9 cellular contexts compared by ENCODE assay signal in the genomic region with DNA sequence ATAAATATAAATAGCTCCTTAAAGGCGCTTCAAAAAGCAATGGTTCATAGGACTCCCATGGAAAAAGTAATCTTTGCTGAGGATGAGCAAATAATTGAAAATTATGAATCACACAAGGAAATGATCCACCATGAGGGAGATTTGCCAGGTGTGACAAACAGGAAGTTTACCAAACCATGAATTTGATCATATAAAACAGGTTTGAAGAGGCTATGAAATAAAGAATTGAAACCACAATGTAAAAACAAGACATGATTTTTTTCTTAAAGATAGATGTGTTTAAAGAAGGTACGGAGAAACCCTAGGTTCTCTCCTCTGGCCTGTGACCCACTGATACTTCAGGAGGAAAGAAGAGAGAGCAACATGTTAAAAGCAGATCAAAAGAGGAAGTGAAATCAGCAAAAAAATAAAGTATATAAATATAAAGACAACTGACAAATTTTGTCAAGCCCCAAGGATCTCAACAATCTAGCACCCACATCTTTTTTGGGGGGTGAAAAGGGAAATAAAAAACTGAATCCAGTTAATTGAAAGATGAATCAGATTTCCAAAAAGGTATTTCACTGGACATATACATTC.
DNase-seq lines count a peak whose midpoint lies in the region; ATAC-seq and TF ChIP-seq lines count a peak whose summit lies in the region.
"Had no signal": no experiment of that assay in that cellular context is flagged by ENCODE, and none has a peak within 500 bp of the region (broad histone marks: within the 10 kb centered on the region; RNA-seq: fewer than 3 reads in every experiment).

No MANE protein-coding gene starts in this region.

- H3F3A ChIP-seq in neural progenitor cell (ENCODE audit: low read depth), result no peaks in the 10 kb centered on the region

- no peak overlapping the region for H3K4me2 ChIP-seq in neural progenitor cell

- H4K20me1 ChIP-seq in neural progenitor cell (ENCODE audit: low read depth), result no peaks in the 10 kb centered on the region

- H3K36me3 Mint-ChIP-seq in neural progenitor cell, result no peaks in the 10 kb centered on the region

- H3K79me2 ChIP-seq in neural progenitor cell (ENCODE audit: low read depth), result no peaks in the 10 kb centered on the region

- no peaks in the 10 kb centered on the region for H3K27me3 Mint-ChIP-seq in neural progenitor cell (ENCODE audit: insufficient read depth, low read depth)

- intact Hi-C loops in left colon (cut with DNase I, micrococcal nuclease), result no loop called here

- H3K27me3 ChIP-seq in WERI-Rb-1 (ENCODE audit: insufficient read depth, low read depth, severe bottlenecking), result no peaks in the 10 kb centered on the region
- no peaks in the 10 kb centered on the region for H3K27me3 ChIP-seq in neural progenitor cell

- H3K9ac ChIP-seq in neural progenitor cell, result no peak overlapping the region

- H3K4me3 Mint-ChIP-seq in neural progenitor cell, result no peak overlapping the region

- DNase-seq in Kasumi-1 (lab: John Stamatoyannopoulos, UW), result peak; percentile 33 to 54
- no peak for DNase-seq in left colon
- no peak for DNase-seq in mesenteric fat pad (ENCODE audit: low spot score)
- DNase-seq in WERI-Rb-1, result no peak
- DNase-seq in neural progenitor cell (ENCODE audit: low spot score), result no peak
- no peak for DNase-seq in NCI-H128 (lab: John Stamatoyannopoulos, UW; ENCODE audit: unreplicated experiment)

- H3K4me3 ChIP-seq in WERI-Rb-1 (ENCODE audit: low read depth, low read length) (no peak overlapping the region), neural progenitor cell (no peak overlapping the region)
- H3K4me3 ChIP-seq: thoracic aorta had no signal

- no peak overlapping the region for H2AFZ ChIP-seq in neural progenitor cell (replicated peaks)

- H3K27ac ChIP-seq in WERI-Rb-1 (no peak overlapping the region), neural progenitor cell (no peak overlapping the region)
- H3K27ac ChIP-seq: thoracic aorta had no signal

- H3K4me1 ChIP-seq in neural progenitor cell, result peaks cover 11% of the 10 kb centered on the region

- no peak for TF ChIP-seq CTCF in WERI-Rb-1 (IDR thresholded peaks at IDR 0.05; ENCODE audit: low read depth, low read length)
- TF ChIP-seq CTCF in neural progenitor cell (IDR thresholded peaks at IDR 0.05), result no peak

- H3K9me3 Mint-ChIP-seq in neural progenitor cell, result no peaks in the 10 kb centered on the region

- no peaks in the 10 kb centered on the region for H3K4me1 Mint-ChIP-seq in neural progenitor cell

- ATAC-seq in GM19023 (IDR thresholded peaks at IDR 0.05; ENCODE audit: unreplicated experiment), result peak; percentile 64
- peak; percentile 79 for ATAC-seq in HG02623 (IDR thresholded peaks at IDR 0.05; ENCODE audit: unreplicated experiment)
- peak; percentile 27 for ATAC-seq in left colon

- H3K36me3 ChIP-seq in WERI-Rb-1, result no peaks in the 10 kb centered on the region
- no peaks in the 10 kb centered on the region for H3K36me3 ChIP-seq in neural progenitor cell
- H3K36me3 ChIP-seq: thoracic aorta had no signal

- H3K27ac Mint-ChIP-seq in neural progenitor cell, result no peak overlapping the region

- H3K9me3 ChIP-seq in WERI-Rb-1 (ENCODE audit: severe bottlenecking), result no peaks in the 10 kb centered on the region
- H3K9me3 ChIP-seq in neural progenitor cell (ENCODE audit: low read depth), result no peaks in the 10 kb centered on the region
- H3K9me3 ChIP-seq: thoracic aorta had no signal

Comparison
In these comparisons a context has a peak if more than half of its experiments do, and no peak if none do; other contexts are left out.
1. ATAC-seq: peak in every context shown above with its lines; median percentile 79 in HG02623; 64 in GM19023; 27 in left colon.
2. DNase-seq: peak in Kasumi-1 (2 of 2); none in left colon (0 of 2), mesenteric fat pad (single experiment), WERI-Rb-1 (single experiment), neural progenitor cell (single experiment) and NCI-H128 (single experiment).